Comparison of ENCODE assay signal across 13 cellular contexts in the genomic region with DNA sequence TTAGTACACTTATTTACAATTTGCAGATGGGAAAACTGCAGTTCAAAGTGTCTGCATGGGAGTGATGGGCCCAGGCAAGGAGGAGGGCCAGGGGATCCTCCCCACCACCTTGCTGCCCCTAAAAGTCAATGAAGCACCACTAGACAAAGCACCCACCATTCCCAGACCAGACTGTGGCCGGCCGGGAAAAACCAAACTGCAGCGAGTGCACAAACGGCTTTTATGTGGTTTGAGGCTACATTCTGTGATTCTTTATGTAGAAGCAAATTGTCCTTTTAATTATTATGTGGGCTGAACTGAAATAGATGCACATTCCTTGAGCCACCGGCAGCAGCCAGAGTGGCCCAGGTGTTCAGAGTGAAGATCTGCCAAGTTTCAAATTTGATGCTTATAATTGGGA.
"Had no signal": no experiment of that assay in that cellular context is flagged by ENCODE, and none has a peak within 500 bp of the region (broad histone marks: within the 10 kb centered on the region; RNA-seq: fewer than 3 reads in every experiment).

No MANE protein-coding gene starts in this region.

- ATAC-seq: effector memory CD8-positive, alpha-beta T cell; gastrocnemius medialis; heart right ventricle; left lobe of liver; naive thymus-derived CD4-positive, alpha-beta T cell; right cardiac atrium had no signal

- DNase-seq: effector memory CD8-positive, alpha-beta T cell; gastrocnemius medialis; heart right ventricle; hypothalamus; mammary epithelial cell; naive thymus-derived CD4-positive, alpha-beta T cell; nephron progenitor cell; right cardiac atrium; small intestine; stimulated activated CD4-positive, alpha-beta T cell treated with anti-CD3 and anti-CD28 coated beads, Interleukin-12 subunit alpha, Interleukin-12 subunit beta, amount 100 ng/mL, for 4 hours; stimulated activated naive CD4-positive, alpha-beta T cell treated with Interleukin-2 at 50 U/mL for 16 hours; trophoblast cell had no signal
